In genomic region chr19:19206938-19207337, GRCh38 we compare ENCODE assay signal across 1 cellular context.
TF ChIP-seq lines count a peak whose summit lies in the region.

No MANE protein-coding gene starts in this region.

TF ChIP-seq in H1, 55 proteins besides CTCF, POLR2A, EP300 and RAD21:
- no peak for TF ChIP-seq NRF1 (IDR thresholded peaks at IDR 0.05; ENCODE audit: low read depth, low read length)
- no peak for TF ChIP-seq ATF3 (IDR thresholded peaks at IDR 0.05; ENCODE audit: insufficient read depth, low read depth, low read length)
- TF ChIP-seq TEAD4 (IDR thresholded peaks at IDR 0.05; ENCODE audit: low read depth, low read length), result no peak
- TF ChIP-seq CHD7 (IDR thresholded peaks at IDR 0.05; ENCODE audit: insufficient replicate concordance, low read length), result no peak
- TF ChIP-seq RBBP5 (IDR thresholded peaks at IDR 0.05; ENCODE audit: borderline replicate concordance, low read depth, low read length), result no peak
- TF ChIP-seq EGR1 (IDR thresholded peaks at IDR 0.05; ENCODE audit: borderline replicate concordance, low read depth, low read length), result no peak
